ENCODE assay signal across 8 cellular contexts in the genomic region with DNA sequence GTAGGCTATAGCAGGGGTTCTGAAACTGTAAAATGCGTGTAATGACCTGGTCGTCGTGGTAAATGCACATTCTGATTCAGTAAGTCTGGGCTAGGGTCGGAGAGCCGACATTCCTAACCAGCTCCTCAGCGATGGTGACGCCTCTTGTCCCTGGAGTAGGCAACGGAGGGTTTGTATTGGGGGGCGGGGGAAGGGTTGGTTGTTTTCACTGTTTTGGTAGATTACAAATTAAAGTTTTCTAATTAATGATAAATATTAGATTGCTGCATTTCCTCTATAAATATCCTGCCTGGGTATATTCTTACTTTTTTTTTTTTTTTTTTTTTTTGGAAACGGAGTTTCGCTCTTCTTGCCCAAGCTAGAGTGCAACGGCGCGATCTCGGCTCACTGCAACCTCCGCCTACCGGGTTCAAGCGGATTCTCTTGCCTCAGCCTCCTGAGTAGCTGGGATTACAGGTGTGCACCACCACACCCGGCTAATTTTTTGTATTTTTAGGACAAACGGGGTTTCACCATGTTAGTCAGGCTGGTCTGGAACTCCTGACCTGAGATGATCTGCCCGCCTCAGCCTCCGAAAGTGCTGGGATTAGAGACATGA. TPM values are rescaled to one million over a fixed set of nuclear protein-coding genes. Genes with fewer than 3 reads are reported as not detected.
DNase-seq lines count a peak whose midpoint lies in the region; ATAC-seq and TF ChIP-seq lines count a peak whose summit lies in the region.

No MANE protein-coding gene starts in this region.

- DNase-seq in chondrocyte (ENCODE audit: low spot score) (no peak), DMS153 (lab: John Stamatoyannopoulos, UW) (no peak), HuH-7 (ENCODE audit: low spot score) (no peak), HuH-7.5 (ENCODE audit: low spot score) (no peak)

- peaks cover 2% of the 10 kb centered on the region for H3K36me3 Mint-ChIP-seq in chondrocyte (ENCODE audit: low read depth)
- H3K36me3 Mint-ChIP-seq in nephron (ENCODE audit: low read depth): peaks cover 23% of the 10 kb centered on the region

- H3K9me3 Mint-ChIP-seq in chondrocyte (ENCODE audit: low read depth) (no peaks in the 10 kb centered on the region), nephron (peaks cover 3% of the 10 kb centered on the region)

- peaks cover 32% of the 10 kb centered on the region for H3K4me1 Mint-ChIP-seq in chondrocyte (ENCODE audit: low read depth)
- peaks cover 29% of the 10 kb centered on the region for H3K4me1 Mint-ChIP-seq in nephron

- peak overlapping the region; percentile 81 for H3K27ac Mint-ChIP-seq in chondrocyte (ENCODE audit: unreplicated experiment)
- peak overlapping the region; percentile 64 to 94 (median 93) for H3K27ac Mint-ChIP-seq in nephron

- H3K4me3 Mint-ChIP-seq in chondrocyte (ENCODE audit: unreplicated experiment): peak overlapping the region; percentile 90
- peak overlapping the region; percentile 85 to 95 (median 91) for H3K4me3 Mint-ChIP-seq in nephron

- no peaks in the 10 kb centered on the region for H3K27me3 Mint-ChIP-seq in chondrocyte (ENCODE audit: low read depth)
- H3K27me3 Mint-ChIP-seq in nephron (ENCODE audit: low read depth): no peaks in the 10 kb centered on the region

- TF ChIP-seq CTCF in chondrocyte (IDR thresholded peaks at IDR 0.05) (no peak), nephron (IDR thresholded peaks at IDR 0.05; ENCODE audit: unreplicated experiment in 3 of 3) (no peak)

- peak; percentile 12 for ATAC-seq in GM18858 (IDR thresholded peaks at IDR 0.05; ENCODE audit: unreplicated experiment)
- ATAC-seq in HG03025 (IDR thresholded peaks at IDR 0.05; ENCODE audit: low FRiP score, unreplicated experiment): peak; percentile 11
- ATAC-seq in HG03439 (IDR thresholded peaks at IDR 0.05; ENCODE audit: unreplicated experiment): no peak

RNA-seq across cellular contexts. Expression of a gene that starts 0.6 kb away (rescaled TPM):
- total RNA-seq in chondrocyte: 54.0 to 71.3 TPM (median 58.2 TPM) in 3 replicates

RNA-seq across cellular contexts. Expression of a gene that starts 5.2 kb away (rescaled TPM):
- 38.8 to 47.2 TPM (median 46.8 TPM) in 3 replicates for total RNA-seq in chondrocyte
